In genomic region chr6:107816818-107817217, GRCh38 we compare ENCODE assay signal across 1 cellular context.
TF ChIP-seq lines count a peak whose summit lies in the region.

No MANE protein-coding gene starts in this region.

TF ChIP-seq in HepG2, 621 proteins besides CTCF, POLR2A, EP300 and RAD21 (continued from another document and continues in another):
- TF ChIP-seq KIAA2018 (CRISPR knock-in tag; IDR thresholded peaks at IDR 0.05; ENCODE audit: borderline replicate concordance) (no peak), PPARG (CRISPR knock-in tag; conservative IDR thresholded peaks at IDR 0.05) (peak; percentile 65), ZNF431 (CRISPR knock-in tag; IDR thresholded peaks at IDR 0.05; ENCODE audit: borderline replicate concordance, low read depth) (no peak), ZNF83 (CRISPR knock-in tag; IDR thresholded peaks at IDR 0.05; ENCODE audit: borderline replicate concordance) (no peak), MTF2 (CRISPR knock-in tag; IDR thresholded peaks at IDR 0.05; ENCODE audit: borderline replicate concordance) (no peak), GABPA (IDR thresholded peaks at IDR 0.05; ENCODE audit: low read depth, low read length) (no peak), GABPA (CRISPR knock-in tag; IDR thresholded peaks at IDR 0.05; ENCODE audit: low read depth) (0 out of 2 replicates have a peak, but pooled peaks have one; percentile 25), RBAK (CRISPR knock-in tag; IDR thresholded peaks at IDR 0.05) (no peak), DR1 (CRISPR knock-in tag; IDR thresholded peaks at IDR 0.05) (no peak), ZNF460 (CRISPR knock-in tag; IDR thresholded peaks at IDR 0.05; ENCODE audit: borderline replicate concordance) (no peak), MATR3 (CRISPR knock-in tag; IDR thresholded peaks at IDR 0.05) (no peak), FOXA3 (CRISPR knock-in tag; IDR thresholded peaks at IDR 0.05) (peak; percentile 57), SSRP1 (CRISPR knock-in tag; IDR thresholded peaks at IDR 0.05) (no peak), ZNF550 (CRISPR knock-in tag; IDR thresholded peaks at IDR 0.05; ENCODE audit: borderline replicate concordance) (no peak), CENPX (CRISPR knock-in tag; IDR thresholded peaks at IDR 0.05) (no peak), DNMT1 (CRISPR knock-in tag; IDR thresholded peaks at IDR 0.05) (no peak), ZNF138 (CRISPR knock-in tag; IDR thresholded peaks at IDR 0.05; ENCODE audit: low read depth) (no peak), ZC3H13 (CRISPR knock-in tag; IDR thresholded peaks at IDR 0.05) (no peak), ZNF704 (CRISPR knock-in tag; IDR thresholded peaks at IDR 0.05; ENCODE audit: borderline replicate concordance) (no peak), FOXO4 (CRISPR knock-in tag; conservative IDR thresholded peaks at IDR 0.05) (no peak), ZNF629 (CRISPR knock-in tag; conservative IDR thresholded peaks at IDR 0.05) (no peak), POGZ (CRISPR knock-in tag; IDR thresholded peaks at IDR 0.05) (peak; percentile 64), ZNF562 (CRISPR knock-in tag; IDR thresholded peaks at IDR 0.05; ENCODE audit: borderline replicate concordance) (no peak), ZNF530 (CRISPR knock-in tag; IDR thresholded peaks at IDR 0.05; ENCODE audit: low read depth) (no peak), ZNF451 (CRISPR knock-in tag; IDR thresholded peaks at IDR 0.05) (no peak), KDM5B (CRISPR knock-in tag; IDR thresholded peaks at IDR 0.05; ENCODE audit: borderline replicate concordance) (no peak)
- TF ChIP-seq, protein P1, sequence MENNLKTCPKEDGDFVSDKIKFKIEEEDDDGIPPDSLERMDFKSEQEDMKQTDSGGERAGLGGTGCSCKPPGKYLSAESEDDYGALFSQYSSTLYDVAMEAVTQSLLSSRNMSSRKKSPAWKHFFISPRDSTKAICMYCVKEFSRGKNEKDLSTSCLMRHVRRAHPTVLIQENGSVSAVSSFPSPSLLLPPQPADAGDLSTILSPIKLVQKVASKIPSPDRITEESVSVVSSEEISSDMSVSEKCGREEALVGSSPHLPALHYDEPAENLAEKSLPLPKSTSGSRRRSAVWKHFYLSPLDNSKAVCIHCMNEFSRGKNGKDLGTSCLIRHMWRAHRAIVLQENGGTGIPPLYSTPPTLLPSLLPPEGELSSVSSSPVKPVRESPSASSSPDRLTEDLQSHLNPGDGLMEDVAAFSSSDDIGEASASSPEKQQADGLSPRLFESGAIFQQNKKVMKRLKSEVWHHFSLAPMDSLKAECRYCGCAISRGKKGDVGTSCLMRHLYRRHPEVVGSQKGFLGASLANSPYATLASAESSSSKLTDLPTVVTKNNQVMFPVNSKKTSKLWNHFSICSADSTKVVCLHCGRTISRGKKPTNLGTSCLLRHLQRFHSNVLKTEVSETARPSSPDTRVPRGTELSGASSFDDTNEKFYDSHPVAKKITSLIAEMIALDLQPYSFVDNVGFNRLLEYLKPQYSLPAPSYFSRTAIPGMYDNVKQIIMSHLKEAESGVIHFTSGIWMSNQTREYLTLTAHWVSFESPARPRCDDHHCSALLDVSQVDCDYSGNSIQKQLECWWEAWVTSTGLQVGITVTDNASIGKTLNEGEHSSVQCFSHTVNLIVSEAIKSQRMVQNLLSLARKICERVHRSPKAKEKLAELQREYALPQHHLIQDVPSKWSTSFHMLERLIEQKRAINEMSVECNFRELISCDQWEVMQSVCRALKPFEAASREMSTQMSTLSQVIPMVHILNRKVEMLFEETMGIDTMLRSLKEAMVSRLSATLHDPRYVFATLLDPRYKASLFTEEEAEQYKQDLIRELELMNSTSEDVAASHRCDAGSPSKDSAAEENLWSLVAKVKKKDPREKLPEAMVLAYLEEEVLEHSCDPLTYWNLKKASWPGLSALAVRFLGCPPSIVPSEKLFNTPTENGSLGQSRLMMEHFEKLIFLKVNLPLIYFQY (CRISPR knock-in tag; IDR thresholded peaks at IDR 0.05; ENCODE audit: borderline replicate concordance), result no peak
- TF ChIP-seq, protein P2, sequence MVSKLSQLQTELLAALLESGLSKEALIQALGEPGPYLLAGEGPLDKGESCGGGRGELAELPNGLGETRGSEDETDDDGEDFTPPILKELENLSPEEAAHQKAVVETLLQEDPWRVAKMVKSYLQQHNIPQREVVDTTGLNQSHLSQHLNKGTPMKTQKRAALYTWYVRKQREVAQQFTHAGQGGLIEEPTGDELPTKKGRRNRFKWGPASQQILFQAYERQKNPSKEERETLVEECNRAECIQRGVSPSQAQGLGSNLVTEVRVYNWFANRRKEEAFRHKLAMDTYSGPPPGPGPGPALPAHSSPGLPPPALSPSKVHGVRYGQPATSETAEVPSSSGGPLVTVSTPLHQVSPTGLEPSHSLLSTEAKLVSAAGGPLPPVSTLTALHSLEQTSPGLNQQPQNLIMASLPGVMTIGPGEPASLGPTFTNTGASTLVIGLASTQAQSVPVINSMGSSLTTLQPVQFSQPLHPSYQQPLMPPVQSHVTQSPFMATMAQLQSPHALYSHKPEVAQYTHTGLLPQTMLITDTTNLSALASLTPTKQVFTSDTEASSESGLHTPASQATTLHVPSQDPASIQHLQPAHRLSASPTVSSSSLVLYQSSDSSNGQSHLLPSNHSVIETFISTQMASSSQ (IDR thresholded peaks at IDR 0.05; ENCODE audit: low read depth), result peak; percentile 87
- TF ChIP-seq, protein P2 (CRISPR knock-in tag; IDR thresholded peaks at IDR 0.05; ENCODE audit: borderline replicate concordance), result peak; percentile 55; the same call in 1 of the 2 replicates
- TF ChIP-seq, protein P3, sequence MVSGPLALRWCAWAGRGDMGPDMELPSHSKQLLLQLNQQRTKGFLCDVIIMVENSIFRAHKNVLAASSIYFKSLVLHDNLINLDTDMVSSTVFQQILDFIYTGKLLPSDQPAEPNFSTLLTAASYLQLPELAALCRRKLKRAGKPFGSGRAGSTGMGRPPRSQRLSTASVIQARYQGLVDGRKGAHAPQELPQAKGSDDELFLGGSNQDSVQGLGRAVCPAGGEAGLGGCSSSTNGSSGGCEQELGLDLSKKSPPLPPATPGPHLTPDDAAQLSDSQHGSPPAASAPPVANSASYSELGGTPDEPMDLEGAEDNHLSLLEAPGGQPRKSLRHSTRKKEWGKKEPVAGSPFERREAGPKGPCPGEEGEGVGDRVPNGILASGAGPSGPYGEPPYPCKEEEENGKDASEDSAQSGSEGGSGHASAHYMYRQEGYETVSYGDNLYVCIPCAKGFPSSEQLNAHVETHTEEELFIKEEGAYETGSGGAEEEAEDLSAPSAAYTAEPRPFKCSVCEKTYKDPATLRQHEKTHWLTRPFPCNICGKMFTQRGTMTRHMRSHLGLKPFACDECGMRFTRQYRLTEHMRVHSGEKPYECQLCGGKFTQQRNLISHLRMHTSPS (CRISPR knock-in tag; IDR thresholded peaks at IDR 0.05; ENCODE audit: low read depth), result no peak
- TF ChIP-seq, protein P4, sequence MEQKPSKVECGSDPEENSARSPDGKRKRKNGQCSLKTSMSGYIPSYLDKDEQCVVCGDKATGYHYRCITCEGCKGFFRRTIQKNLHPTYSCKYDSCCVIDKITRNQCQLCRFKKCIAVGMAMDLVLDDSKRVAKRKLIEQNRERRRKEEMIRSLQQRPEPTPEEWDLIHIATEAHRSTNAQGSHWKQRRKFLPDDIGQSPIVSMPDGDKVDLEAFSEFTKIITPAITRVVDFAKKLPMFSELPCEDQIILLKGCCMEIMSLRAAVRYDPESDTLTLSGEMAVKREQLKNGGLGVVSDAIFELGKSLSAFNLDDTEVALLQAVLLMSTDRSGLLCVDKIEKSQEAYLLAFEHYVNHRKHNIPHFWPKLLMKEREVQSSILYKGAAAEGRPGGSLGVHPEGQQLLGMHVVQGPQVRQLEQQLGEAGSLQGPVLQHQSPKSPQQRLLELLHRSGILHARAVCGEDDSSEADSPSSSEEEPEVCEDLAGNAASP (CRISPR knock-in tag; IDR thresholded peaks at IDR 0.05; ENCODE audit: borderline replicate concordance), result no peak
